Comparison of ENCODE assay signal across 20 cellular contexts in the genomic region with DNA sequence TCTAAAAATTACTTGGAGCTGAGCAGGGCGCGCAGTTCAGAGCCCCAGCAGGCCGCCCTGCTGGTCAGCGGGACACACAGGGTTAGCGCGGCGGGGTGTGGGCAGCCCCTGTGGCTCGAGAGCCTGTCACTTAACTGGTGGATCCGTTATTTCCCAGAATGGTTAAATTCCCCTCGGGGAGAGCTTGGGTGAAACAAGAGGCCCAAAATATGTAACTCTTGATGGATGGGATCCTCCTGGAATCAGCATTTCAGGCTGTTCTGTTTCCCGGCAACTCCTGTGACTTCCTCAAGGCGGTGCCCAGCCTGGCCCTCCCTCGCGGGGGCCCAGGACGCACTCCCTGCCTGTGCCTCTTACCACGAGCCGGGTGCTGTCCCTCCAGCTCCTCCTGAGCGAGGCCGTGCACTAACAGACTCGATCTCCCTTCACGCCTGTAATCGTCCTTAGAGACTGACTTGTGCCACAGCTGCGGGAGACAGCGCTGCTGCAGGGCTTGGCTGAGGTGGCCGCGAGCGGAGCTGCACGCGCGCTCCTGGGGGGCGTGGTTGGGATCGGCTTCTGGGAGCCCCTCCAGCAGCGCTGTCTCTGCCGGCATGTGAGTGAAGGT. TPM values are rescaled to one million over a fixed set of nuclear protein-coding genes. Genes with fewer than 3 reads are reported as not detected.
A peak's percentile ranks its signal among the peaks of the same experiment; 100 is the strongest.
DNase-seq lines count a peak whose midpoint lies in the region; ATAC-seq and TF ChIP-seq lines count a peak whose summit lies in the region.
"Had no signal": no experiment of that assay in that cellular context is flagged by ENCODE, and none has a peak within 500 bp of the region (broad histone marks: within the 10 kb centered on the region; RNA-seq: fewer than 3 reads in every experiment).

No MANE protein-coding gene starts in this region.

- H3K9me2 ChIP-seq in GM23338 (ENCODE audit: insufficient read depth) = no peaks in the 10 kb centered on the region

- H3K36me3 Mint-ChIP-seq in GM23338 (ENCODE audit: low read depth) = peaks cover 83% of the 10 kb centered on the region
- H3K36me3 Mint-ChIP-seq in central memory CD8-positive, alpha-beta T cell (ENCODE audit: insufficient read depth) = peaks cover 78% of the 10 kb centered on the region
- peaks cover 30% of the 10 kb centered on the region for H3K36me3 Mint-ChIP-seq in osteocyte (ENCODE audit: unreplicated experiment)

- no peak overlapping the region for H2AFZ ChIP-seq in GM23338

- H3K4me3 ChIP-seq in GM23338 = no peak overlapping the region
- H3K4me3 ChIP-seq: testis had no signal

- DNase-seq in GM23338 (ENCODE audit: low spot score) = peak; percentile 25
- peak; percentile 30 for DNase-seq in NAMALWA (ENCODE audit: low spot score)
- DNase-seq in central memory CD8-positive, alpha-beta T cell (ENCODE audit: low spot score in 2 of 2) = no peak
- no peak for DNase-seq in osteocyte (ENCODE audit: extremely low spot score, unreplicated experiment)
- DNase-seq in HT-29 (ENCODE audit: low spot score) = no peak
- DNase-seq in stimulated activated CD4-positive, alpha-beta T cell treated with anti-CD3 and anti-CD28 coated beads, Interleukin-2, amount 100 ng/mL, for 48 hours = no peak
- DNase-seq: activated CD4-positive, alpha-beta T cell treated with anti-CD3 and anti-CD28 coated beads for 1 hour; activated effector memory CD4-positive, alpha-beta T cell treated with anti-CD3 and anti-CD28 coated beads, Interleukin-2, amount 50 U/mL, for 16 hours; aorta; BE2C; foreskin fibroblast; GF-D8; GOT3; NCI-H187 treated with DMSO at 0.1 percent for 48 hours; small intestine; testis had no signal

- peaks cover 79% of the 10 kb centered on the region for H3F3A ChIP-seq in GM23338 (replicated peaks; ENCODE audit: low read depth)

- peaks cover 59% of the 10 kb centered on the region for H4K20me1 ChIP-seq in GM23338 (replicated peaks; ENCODE audit: insufficient read depth)

- H3K27me3 Mint-ChIP-seq in GM23338 (ENCODE audit: insufficient read depth, low read depth, poor library complexity) (peaks cover 35% of the 10 kb centered on the region), osteocyte (ENCODE audit: unreplicated experiment) (no peaks in the 10 kb centered on the region)
- no peaks in the 10 kb centered on the region for H3K27me3 Mint-ChIP-seq in central memory CD8-positive, alpha-beta T cell

- H3K4me1 Mint-ChIP-seq in GM23338 = peaks cover 18% of the 10 kb centered on the region
- peaks cover 29% of the 10 kb centered on the region for H3K4me1 Mint-ChIP-seq in central memory CD8-positive, alpha-beta T cell
- peaks cover 22% of the 10 kb centered on the region for H3K4me1 Mint-ChIP-seq in osteocyte (ENCODE audit: unreplicated experiment)

- peak overlapping the region; percentile 70 for H3K27ac ChIP-seq in GM23338 (ENCODE audit: low read depth)
- H3K27ac ChIP-seq: testis had no signal

- peak in 1 of 2 experiments; percentile 18; a peak in 1 of 4 replicates for TF ChIP-seq CTCF in GM23338 (conservative IDR thresholded peaks at IDR 0.05; ENCODE audit: low read depth in 2 of 2)
- TF ChIP-seq CTCF in osteocyte (IDR thresholded peaks at IDR 0.05) = no peak

- no peaks in the 10 kb centered on the region for H3K27me3 ChIP-seq in GM23338 (ENCODE audit: insufficient read depth)
- H3K27me3 ChIP-seq: BE2C, testis had no signal

- H3K79me2 ChIP-seq in GM23338 (replicated peaks; ENCODE audit: insufficient read depth) = peaks cover 62% of the 10 kb centered on the region

- H3K27ac Mint-ChIP-seq in GM23338 (no peak overlapping the region), osteocyte (ENCODE audit: unreplicated experiment) (peak overlapping the region; percentile 43)
- H3K27ac Mint-ChIP-seq in central memory CD8-positive, alpha-beta T cell (ENCODE audit: low read depth) = peak overlapping the region; percentile 44

- H3K4me3 Mint-ChIP-seq in GM23338 (no peak overlapping the region; the same call in 2 of the 3 replicates), osteocyte (ENCODE audit: unreplicated experiment) (no peak overlapping the region)
- peak overlapping the region; percentile 37 for H3K4me3 Mint-ChIP-seq in central memory CD8-positive, alpha-beta T cell

- H3K4me1 ChIP-seq in GM23338 (ENCODE audit: insufficient read depth) = peaks cover 2% of the 10 kb centered on the region; the same call in 1 of the 2 replicates

- H3K9me3 Mint-ChIP-seq in GM23338 (no peaks in the 10 kb centered on the region), osteocyte (ENCODE audit: unreplicated experiment) (no peaks in the 10 kb centered on the region)
- H3K9me3 Mint-ChIP-seq in central memory CD8-positive, alpha-beta T cell = no peaks in the 10 kb centered on the region

- ATAC-seq in GM23338 = no peak
- no peak for ATAC-seq in central memory CD8-positive, alpha-beta T cell (replicated peaks; ENCODE audit: extremely low read depth, poor library complexity, severe bottlenecking)
- ATAC-seq in GM18498 (IDR thresholded peaks at IDR 0.05; ENCODE audit: unreplicated experiment) = no peak
- ATAC-seq: left colon had no signal

- peaks cover 47% of the 10 kb centered on the region for H3K36me3 ChIP-seq in GM23338 (ENCODE audit: insufficient read depth)

- H3K4me2 ChIP-seq in GM23338 = no peak overlapping the region

TF ChIP-seq in GM23338, 12 proteins besides CTCF, POLR2A, EP300 and RAD21 (continues in another document):
- TF ChIP-seq, protein P1, sequence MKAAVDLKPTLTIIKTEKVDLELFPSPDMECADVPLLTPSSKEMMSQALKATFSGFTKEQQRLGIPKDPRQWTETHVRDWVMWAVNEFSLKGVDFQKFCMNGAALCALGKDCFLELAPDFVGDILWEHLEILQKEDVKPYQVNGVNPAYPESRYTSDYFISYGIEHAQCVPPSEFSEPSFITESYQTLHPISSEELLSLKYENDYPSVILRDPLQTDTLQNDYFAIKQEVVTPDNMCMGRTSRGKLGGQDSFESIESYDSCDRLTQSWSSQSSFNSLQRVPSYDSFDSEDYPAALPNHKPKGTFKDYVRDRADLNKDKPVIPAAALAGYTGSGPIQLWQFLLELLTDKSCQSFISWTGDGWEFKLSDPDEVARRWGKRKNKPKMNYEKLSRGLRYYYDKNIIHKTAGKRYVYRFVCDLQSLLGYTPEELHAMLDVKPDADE (IDR thresholded peaks at IDR 0.05) = no peak
- no peak for TF ChIP-seq EZH2 (IDR thresholded peaks at IDR 0.05; ENCODE audit: low read depth, unreplicated experiment)

RNA-seq across cellular contexts. Expression of gene PTBP1, which starts 9.7 kb away (rescaled TPM):
- total RNA-seq in GM23338 (2014; rRNA removed; shearing (Covaris generic)) = 539 and 552 TPM in 2 replicates
- 632 and 705 TPM in 2 replicates for polyA plus RNA-seq in GM23338 (2016; fragmentation: Nextera tagmentation; extraction: Ambion mirVana)
- total RNA-seq in osteocyte = 339 and 370 TPM in 2 replicates
- total RNA-seq in HT-29 (2014; rRNA removed; shearing (Covaris generic)) = 464 and 599 TPM in 2 replicates

RNA-seq across cellular contexts. Expression of gene PLPPR3, which starts 14.8 kb away (rescaled TPM):
- total RNA-seq in GM23338 (2014; rRNA removed; shearing (Covaris generic)) = 74.7 and 81.1 TPM in 2 replicates
- 13.6 and 14.8 TPM in 2 replicates for polyA plus RNA-seq in GM23338 (2016; fragmentation: Nextera tagmentation; extraction: Ambion mirVana)
- 18.2 and 19.4 TPM in 2 replicates for total RNA-seq in osteocyte
- not detected in 2 replicates for total RNA-seq in HT-29 (2014; rRNA removed; shearing (Covaris generic))
- total RNA-seq: aorta; left colon; T-helper 2 cell treated with Interferon-gamma antibody and Interleukin-4, amounts not matched to agents 100 ng/mL and 5 ng/mL, for 36 hours had no signal
- polyA plus RNA-seq: aorta had no signal

RNA-seq across cellular contexts. Expression of gene AZU1, which starts 20.7 kb away (rescaled TPM):
- total RNA-seq in GM23338 (2014; rRNA removed; shearing (Covaris generic)) = 0.50 and 1.4 TPM in 2 replicates
- polyA plus RNA-seq in GM23338 (2016; fragmentation: Nextera tagmentation; extraction: Ambion mirVana) = 0.30 and 0.78 TPM in 2 replicates
- 0.91 and 1.0 TPM in 2 replicates for total RNA-seq in osteocyte
- not detected in 2 replicates for total RNA-seq in HT-29 (2014; rRNA removed; shearing (Covaris generic))
- total RNA-seq: left colon; M059J; T-helper 2 cell treated with Interferon-gamma antibody and Interleukin-4, amounts not matched to agents 100 ng/mL and 5 ng/mL, for 36 hours had no signal
- polyA plus RNA-seq: small intestine had no signal

RNA-seq across cellular contexts. Expression of gene PRTN3, which starts 33.9 kb away (rescaled TPM):
- total RNA-seq in GM23338 (2014; rRNA removed; shearing (Covaris generic)) = 0.21 and 2.4 TPM in 2 replicates
- 0.68 and 0.87 TPM in 2 replicates for polyA plus RNA-seq in GM23338 (2016; fragmentation: Nextera tagmentation; extraction: Ambion mirVana)
- not detected in 2 replicates for total RNA-seq in osteocyte
- not detected in 2 replicates for total RNA-seq in HT-29 (2014; rRNA removed; shearing (Covaris generic))
- total RNA-seq: aorta; left colon; M059J; T-helper 2 cell treated with Interferon-gamma antibody and Interleukin-4, amounts not matched to agents 100 ng/mL and 5 ng/mL, for 36 hours had no signal
- polyA plus RNA-seq: aorta, small intestine had no signal

RNA-seq across cellular contexts. Expression of gene ELANE, which starts 45.2 kb away (rescaled TPM):
- not detected in 2 replicates for total RNA-seq in GM23338 (2014; rRNA removed; shearing (Covaris generic))
- polyA plus RNA-seq in GM23338 (2016; fragmentation: Nextera tagmentation; extraction: Ambion mirVana) = not detected in 2 replicates
- 1.1 and 1.2 TPM in 2 replicates for total RNA-seq in osteocyte
- not detected in 2 replicates for total RNA-seq in HT-29 (2014; rRNA removed; shearing (Covaris generic))
- total RNA-seq: M059J; T-helper 2 cell treated with Interferon-gamma antibody and Interleukin-4, amounts not matched to agents 100 ng/mL and 5 ng/mL, for 36 hours had no signal
- polyA plus RNA-seq: aorta had no signal

Comparison
In these comparisons a context has a peak if more than half of its experiments do, and no peak if none do; other contexts are left out.
1. DNase-seq: peak in GM23338 (single experiment) and NAMALWA (single experiment); none in central memory CD8-positive, alpha-beta T cell (0 of 2), osteocyte (single experiment), HT-29 (single experiment) and stimulated activated CD4-positive, alpha-beta T cell treated with anti-CD3 and anti-CD28 coated beads, Interleukin-2, amount 100 ng/mL, for 48 hours (0 of 2).
2. RNA of gene PLPPR3, which starts 14.8 kb away (total RNA-seq): 74.7 to 81.1 TPM in GM23338 and 18.2 to 19.4 TPM in osteocyte; not detected in HT-29; every median in the first group is over 10 times any median in the second.